9 cellular contexts compared by ENCODE assay signal in the genomic region with DNA sequence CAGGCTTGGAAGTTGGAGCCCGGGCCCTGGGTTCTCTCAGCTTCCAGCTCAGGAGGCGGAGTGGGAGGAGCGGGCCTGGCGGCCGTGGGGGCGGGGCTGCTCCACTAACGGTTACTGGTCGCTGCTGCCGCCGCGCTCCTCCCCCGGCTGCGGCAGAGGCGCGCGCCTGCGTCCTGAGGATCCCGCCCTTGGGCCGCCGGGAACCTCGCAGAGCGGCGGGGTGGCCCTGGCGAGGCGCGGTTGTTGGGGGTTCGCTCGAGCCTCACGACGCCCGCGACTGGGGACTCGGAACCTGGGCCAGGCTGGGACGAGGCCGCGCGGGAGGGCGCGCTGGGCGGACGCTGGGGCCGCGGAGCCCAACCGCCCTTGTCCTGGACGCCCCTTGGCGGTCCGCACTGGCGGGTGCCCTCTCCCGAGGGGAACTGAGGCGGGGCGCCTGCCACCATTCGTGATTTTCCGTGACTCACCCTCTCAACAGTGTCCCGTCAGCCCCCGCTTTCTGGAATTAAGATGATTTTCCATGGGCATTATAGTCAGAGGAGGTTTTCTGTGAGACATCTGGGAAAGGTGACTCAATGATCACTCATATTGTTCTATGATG. TPM values are rescaled to one million over a fixed set of nuclear protein-coding genes. Genes with fewer than 3 reads are reported as not detected.
DNase-seq lines count a peak whose midpoint lies in the region; ATAC-seq and TF ChIP-seq lines count a peak whose summit lies in the region.
"Had no signal": no experiment of that assay in that cellular context is flagged by ENCODE, and none has a peak within 500 bp of the region (broad histone marks: within the 10 kb centered on the region; RNA-seq: fewer than 3 reads in every experiment).

No MANE protein-coding gene starts in this region.

- TF ChIP-seq CTCF in activated B cell treated with CpG ODN at 0.5 μM for 24 hours (IDR thresholded peaks at IDR 0.05) (no peak), gastroesophageal sphincter (IDR thresholded peaks at IDR 0.05) (no peak), osteoblast (IDR thresholded peaks at IDR 0.05; ENCODE audit: extremely low read depth, low read depth, low read length) (no peak), uterus (IDR thresholded peaks at IDR 0.05) (no peak)

- TF ChIP-seq POLR2A in gastroesophageal sphincter (IDR thresholded peaks at IDR 0.05) = peak; percentile 11 to 37
- TF ChIP-seq POLR2A in uterus (IDR thresholded peaks at IDR 0.05) = peak; percentile 39 to 63

- peaks cover 23% of the 10 kb centered on the region for H3K27me3 Mint-ChIP-seq in activated B cell treated with CpG ODN at 0.5 μM for 24 hours

- H3K27ac ChIP-seq in gastroesophageal sphincter (peak overlapping the region in 3 of 4 donors; percentile 60 to 66 (median 61)), osteoblast (ENCODE audit: low read depth, low read length) (no peak overlapping the region), uterus (peak overlapping the region; percentile 52 to 59)

- peaks cover 0 to 11% (median 0%) of the 10 kb centered on the region in 3 donors for H3K9me3 ChIP-seq in gastroesophageal sphincter
- no peaks in the 10 kb centered on the region for H3K9me3 ChIP-seq in osteoblast (ENCODE audit: low read depth, low read length)
- no peaks in the 10 kb centered on the region for H3K9me3 ChIP-seq in uterus

- H3K4me3 ChIP-seq in gastroesophageal sphincter = peak overlapping the region; percentile 1 to 45
- peak overlapping the region; percentile 35 for H3K4me3 ChIP-seq in osteoblast (ENCODE audit: insufficient read depth, low read length)
- H3K4me3 ChIP-seq in uterus = peak overlapping the region in 1 of 2 donors; percentile 35

- intact Hi-C loops in activated B cell treated with CpG ODN at 0.5 μM for 24 hours (cut with micrococcal nuclease) (no loop called here), uterus (cut with DNase I; ENCODE audit: low total_unique reads) (no loop called here)

- POLR2A ChIA-PET in activated B cell treated with CpG ODN at 0.5 μM for 24 hours (lab: Charles Lee) = no interaction called here

- H3K4me1 ChIP-seq in gastroesophageal sphincter (no peaks in the 10 kb centered on the region), osteoblast (ENCODE audit: insufficient read depth, low read length) (no peaks in the 10 kb centered on the region), uterus (no peaks in the 10 kb centered on the region)

- no peaks in the 10 kb centered on the region for H3K9me3 Mint-ChIP-seq in activated B cell treated with CpG ODN at 0.5 μM for 24 hours

- H3K4me1 Mint-ChIP-seq in activated B cell treated with CpG ODN at 0.5 μM for 24 hours = no peaks in the 10 kb centered on the region

- no peaks in the 10 kb centered on the region for H3K36me3 Mint-ChIP-seq in activated B cell treated with CpG ODN at 0.5 μM for 24 hours (ENCODE audit: low read depth)

- CTCF ChIA-PET in activated B cell treated with CpG ODN at 0.5 μM for 24 hours (lab: Charles Lee) = no interaction called here

- peak overlapping the region; percentile 55 for H3K4me3 Mint-ChIP-seq in activated B cell treated with CpG ODN at 0.5 μM for 24 hours

- no peak overlapping the region for H2AFZ ChIP-seq in osteoblast (ENCODE audit: low read length)

- H3K36me3 ChIP-seq in gastroesophageal sphincter (no peaks in the 10 kb centered on the region), osteoblast (ENCODE audit: insufficient read depth, low read length) (no peaks in the 10 kb centered on the region), uterus (no peaks in the 10 kb centered on the region)

- no peaks in the 10 kb centered on the region for H3K79me2 ChIP-seq in osteoblast (ENCODE audit: insufficient read depth, low read length)

- H3K27me3 ChIP-seq in gastroesophageal sphincter (peaks cover 38% of the 10 kb centered on the region), osteoblast (ENCODE audit: insufficient read depth, low read length) (no peaks in the 10 kb centered on the region), uterus (no peaks in the 10 kb centered on the region)

- TF ChIP-seq EP300 in gastroesophageal sphincter (IDR thresholded peaks at IDR 0.05) = no peak

- DNase-seq in ELF-1 (ENCODE audit: low read depth, low spot score) (peak; percentile 81), activated B cell treated with CpG ODN at 0.5 μM for 24 hours (no peak), osteoblast (ENCODE audit: insufficient read length, low spot score, missing footprints) (peak; percentile 86), uterus (peak; percentile 47 to 67)

- no peaks in the 10 kb centered on the region for H4K20me1 ChIP-seq in osteoblast (ENCODE audit: insufficient read depth, low read length)

- whole genome bisulfite sequencing in gastroesophageal sphincter (ENCODE audit: low coverage in 1 of 2), 2 donors = no CpG with 5 or more reads among the region's 55 CpGs

- no peak overlapping the region for H3K27ac Mint-ChIP-seq in activated B cell treated with CpG ODN at 0.5 μM for 24 hours

- no peak overlapping the region for H3K4me2 ChIP-seq in osteoblast (ENCODE audit: insufficient read depth, low read length)

- ATAC-seq in activated B cell treated with CpG ODN at 0.5 μM for 24 hours (ENCODE audit: low read depth) (peak; percentile 89), gastroesophageal sphincter (peak; percentile 88), GM19455 (IDR thresholded peaks at IDR 0.05; ENCODE audit: unreplicated experiment) (no peak), GM19035 (IDR thresholded peaks at IDR 0.05; ENCODE audit: unreplicated experiment) (no peak), HG02981 (IDR thresholded peaks at IDR 0.05; ENCODE audit: unreplicated experiment) (no peak)

RNA-seq across cellular contexts. Expression of gene OR2G3, which starts 34.1 kb away (rescaled TPM):
- total RNA-seq in activated B cell treated with CpG ODN at 0.5 μM for 24 hours = not detected in 2 replicates
- not detected for total RNA-seq in gastroesophageal sphincter
- total RNA-seq in osteoblast = not detected in 2 replicates
- not detected for total RNA-seq in uterus
- total RNA-seq: pulmonary artery endothelial cell had no signal

RNA-seq across cellular contexts. Expression of gene OR13G1, which starts 40.1 kb away (rescaled TPM):
- total RNA-seq in activated B cell treated with CpG ODN at 0.5 μM for 24 hours (not detected in 2 replicates), gastroesophageal sphincter (not detected), osteoblast (not detected in 2 replicates), uterus (not detected)
- total RNA-seq: pulmonary artery endothelial cell had no signal

RNA-seq across cellular contexts. Expression of gene OR2G2, which starts 51.3 kb away (rescaled TPM):
- not detected in 2 replicates for total RNA-seq in activated B cell treated with CpG ODN at 0.5 μM for 24 hours
- not detected for total RNA-seq in gastroesophageal sphincter
- total RNA-seq in osteoblast = not detected in 2 replicates
- total RNA-seq in uterus = not detected
- total RNA-seq: pulmonary artery endothelial cell had no signal

Comparison
In these comparisons a context has a peak if more than half of its experiments do, and no peak if none do; other contexts are left out.
1. ATAC-seq: peak in activated B cell treated with CpG ODN at 0.5 μM for 24 hours (single experiment) and gastroesophageal sphincter (single experiment); none in GM19455 (single experiment), GM19035 (single experiment) and HG02981 (single experiment).